9 cellular contexts compared by ENCODE assay signal in the genomic region with DNA sequence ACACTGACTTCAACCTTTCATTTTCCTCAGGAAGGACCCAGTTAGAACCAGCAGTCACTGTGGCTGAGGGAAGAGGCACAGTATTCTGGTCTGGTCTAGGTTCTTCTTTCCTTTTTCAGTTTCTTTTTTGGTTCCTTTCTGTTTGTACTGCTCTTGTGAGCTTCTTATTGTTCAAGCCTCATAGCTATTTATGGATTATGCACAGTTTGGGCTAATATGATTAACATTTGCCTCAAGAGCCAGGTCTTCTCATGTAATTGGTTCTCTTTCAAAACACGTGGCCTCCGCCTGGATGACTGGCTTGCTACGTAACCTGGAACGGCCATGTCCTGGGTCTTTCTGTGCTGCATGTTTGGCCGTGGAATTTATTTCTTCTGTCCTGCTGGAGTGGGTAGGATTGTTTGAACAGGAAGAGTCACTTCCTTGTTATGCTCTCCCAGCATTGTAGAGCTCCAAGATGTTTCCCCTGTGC. TPM values are rescaled to one million over a fixed set of nuclear protein-coding genes. Genes with fewer than 3 reads are reported as not detected.
DNase-seq lines count a peak whose midpoint lies in the region; ATAC-seq and TF ChIP-seq lines count a peak whose summit lies in the region.
"Had no signal": no experiment of that assay in that cellular context is flagged by ENCODE, and none has a peak within 500 bp of the region (broad histone marks: within the 10 kb centered on the region; RNA-seq: fewer than 3 reads in every experiment).

No MANE protein-coding gene starts in this region.

- intact Hi-C loops in body of pancreas (cut with DNase I): no loop called here

- no peak for TF ChIP-seq POLR2A in body of pancreas (IDR thresholded peaks at IDR 0.05)

- no peaks in the 10 kb centered on the region for H3K9me3 ChIP-seq in body of pancreas
- no peaks in the 10 kb centered on the region for H3K9me3 ChIP-seq in mesodermal cell (ENCODE audit: control insufficient read depth, low read length)

- peak overlapping the region in 2 of 4 donors; percentile 4 to 53 for H3K27ac ChIP-seq in body of pancreas
- H3K27ac ChIP-seq in mesodermal cell (ENCODE audit: low read depth, low read length, severe bottlenecking): peak overlapping the region; percentile 83

- H3K27me3 ChIP-seq in body of pancreas: no peaks in the 10 kb centered on the region

- H3K36me3 ChIP-seq in body of pancreas (replicated peaks in 1 of 2; ENCODE audit: insufficient read depth in 1 of 2, low read depth in 2 of 2): no peaks in the 10 kb centered on the region
- H3K36me3 ChIP-seq in mesodermal cell (ENCODE audit: control insufficient read depth, insufficient read depth, low read length): peaks cover 6% of the 10 kb centered on the region

- TF ChIP-seq CTCF in AG10803 (conservative IDR thresholded peaks at IDR 0.05; ENCODE audit: low read length) (no peak), body of pancreas (IDR thresholded peaks at IDR 0.05) (no peak)

- peak; percentile 80 for DNase-seq in AG10803 (ENCODE audit: low read depth)
- peak; percentile 10 to 25 (median 13) for DNase-seq in body of pancreas
- DNase-seq in stimulated activated naive CD4-positive, alpha-beta T cell treated with Interleukin-2 at 50 U/mL for 16 hours (lab: John Stamatoyannopoulos, UW): no peak
- DNase-seq in NK-92 treated with Interleukin-12 subunit alpha and Interleukin-12 subunit beta, amount 100 ng/mL, for 24 hours (lab: John Stamatoyannopoulos, UW): no peak
- no peak for DNase-seq in AML-193 (lab: John Stamatoyannopoulos, UW)

- peak overlapping the region; percentile 47 for H3K4me3 ChIP-seq in AG10803 (ENCODE audit: low read length)
- H3K4me3 ChIP-seq in body of pancreas: no peak overlapping the region
- no peak overlapping the region for H3K4me3 ChIP-seq in mesodermal cell (ENCODE audit: extremely low read depth, insufficient read depth, low read length, poor library complexity, severe bottlenecking)

- 56 to 67% methylated on average over 5 of the region's 5 CpGs for WGBS in body of pancreas, 2 donors
- 96% methylated on average over 4 of the region's 5 CpGs; no CpG with 5 or more reads in 1 of the 2 experiments for WGBS in mesodermal cell (ENCODE audit: insufficient coverage in 2 of 2), 2 experiments

- peak; percentile 99 for ATAC-seq in GM19324 (IDR thresholded peaks at IDR 0.05; ENCODE audit: low FRiP score, unreplicated experiment)
- peak; percentile 97 for ATAC-seq in HG03280 (IDR thresholded peaks at IDR 0.05; ENCODE audit: unreplicated experiment)
- peak; percentile 52 for ATAC-seq in body of pancreas
- ATAC-seq: HCT116 had no signal

- H3K4me1 ChIP-seq in body of pancreas (no peaks in the 10 kb centered on the region), mesodermal cell (ENCODE audit: control insufficient read depth, insufficient read depth, low read length, poor library complexity, severe bottlenecking) (peaks cover 17% of the 10 kb centered on the region)

RNA-seq across cellular contexts. Expression of gene RBMS3, which starts 43.3 kb away (rescaled TPM):
- 10 to 100 TPM; 17.4 to 29.7 TPM for total RNA-seq in body of pancreas
- 26.3 TPM for polyA plus RNA-seq in mesodermal cell (2013, experiment 1 of 2)
- 24.8 TPM for polyA plus RNA-seq in mesodermal cell (2013, experiment 2 of 2)

Comparison
In these comparisons a context has a peak if more than half of its experiments do, and no peak if none do; other contexts are left out.
1. DNase-seq: peak in AG10803 (single experiment) and body of pancreas (4 of 4); none in stimulated activated naive CD4-positive, alpha-beta T cell treated with Interleukin-2 at 50 U/mL for 16 hours (single experiment), NK-92 treated with Interleukin-12 subunit alpha and Interleukin-12 subunit beta, amount 100 ng/mL, for 24 hours (single experiment) and AML-193 (0 of 2).
2. Peak in every context shown above with its lines, with median percentiles within 50 percentile points of each other: ATAC-seq.